ENCODE assay signal across 11 cellular contexts in genomic region chr13:41919031-41919740, GRCh38. TPM values are rescaled to one million over a fixed set of nuclear protein-coding genes. Genes with fewer than 3 reads are reported as not detected.
DNase-seq lines count a peak whose midpoint lies in the region; ATAC-seq, FAIRE-seq and TF ChIP-seq lines count a peak whose summit lies in the region.
"Had no signal": no experiment of that assay in that cellular context is flagged by ENCODE, and none has a peak within 500 bp of the region (broad histone marks: within the 10 kb centered on the region; RNA-seq: fewer than 3 reads in every experiment).

No MANE protein-coding gene starts in this region.

- H2AFZ ChIP-seq in KMS-11 (ENCODE audit: low read depth) (no peak overlapping the region), K562 (ENCODE audit: low read depth, low read length) (no peak overlapping the region)

- POLR2A ChIA-PET in K562 (lab: Yijun Ruan, JAX) = no interaction called here

- no peak for TF ChIP-seq CTCF in KMS-11 (conservative IDR thresholded peaks at IDR 0.05; ENCODE audit: low read depth, low read length)
- TF ChIP-seq CTCF in K562 (IDR thresholded peaks at IDR 0.05 in 2 of 3, conservative IDR thresholded peaks at IDR 0.05 in 1 of 3; ENCODE audit: insufficient read depth in 2 of 3, low read depth in 1 of 3, low read length in 3 of 3) = no peak
- no peak for TF ChIP-seq CTCF in gastroesophageal sphincter (IDR thresholded peaks at IDR 0.05)

- peaks cover 47% of the 10 kb centered on the region; the same call in 1 of the 2 replicates for H3K79me2 ChIP-seq in KMS-11 (ENCODE audit: insufficient read depth, low read depth)
- H3K79me2 ChIP-seq in K562 (ENCODE audit: control insufficient read depth, insufficient read depth, low read length) = peaks cover 55% of the 10 kb centered on the region

- CTCF ChIA-PET in K562 (lab: Yijun Ruan, JAX; ENCODE audit: low intra/inter-chr PET ratio) = no interaction called here

- H3K9me1 ChIP-seq in K562 (ENCODE audit: control insufficient read depth, insufficient read depth, low read length) = no peaks in the 10 kb centered on the region

- H4K20me1 ChIP-seq in BLaER1 treated with 17β-estradiol and CSF1 and Interleukin-3, amounts not matched to agents 10 nM and 100 nM = no peaks in the 10 kb centered on the region
- no peaks in the 10 kb centered on the region for H4K20me1 ChIP-seq in KMS-11 (ENCODE audit: insufficient read depth)
- H4K20me1 ChIP-seq in K562 (replicated peaks; ENCODE audit: control insufficient read depth, insufficient read depth, low read length) = no peaks in the 10 kb centered on the region

- no peak overlapping the region; a peak in 1 of 20 replicates for H3K4me3 ChIP-seq in BLaER1 treated with 17β-estradiol and CSF1 and Interleukin-3, amounts not matched to agents 10 nM and 100 nM
- H3K4me3 ChIP-seq in KMS-11 (IDR thresholded peaks at IDR 0.05; ENCODE audit: insufficient read depth, low read depth, low read length) = no peak overlapping the region
- H3K4me3 ChIP-seq in K562 = no peak overlapping the region
- H3K4me3 ChIP-seq in gastroesophageal sphincter = no peak overlapping the region
- H3K4me3 ChIP-seq: SK-N-MC had no signal

- peaks cover 40 to 66% (median 56%) of the 10 kb centered on the region in 10 experiments for H3K4me1 ChIP-seq in BLaER1 treated with 17β-estradiol and CSF1 and Interleukin-3, amounts not matched to agents 10 nM and 100 nM
- H3K4me1 ChIP-seq in KMS-11 (ENCODE audit: low read depth, poor library complexity, severe bottlenecking) = peaks cover 78% of the 10 kb centered on the region
- H3K4me1 ChIP-seq in K562 (replicated peaks in 1 of 2; ENCODE audit: control insufficient read depth in 2 of 2, insufficient read depth in 2 of 2, low read length in 2 of 2) = peaks cover 0 to 17% of the 10 kb centered on the region in 2 experiments; a peak in 4 of 5 replicates
- H3K4me1 ChIP-seq in gastroesophageal sphincter = peaks cover 5 to 40% (median 7%) of the 10 kb centered on the region in 3 donors

- no peak for FAIRE-seq in K562 (lab: Jason Lieb, UNC)

- DNase-seq in K562 (ENCODE audit: extremely low read depth in 1 of 4, low spot score in 3 of 4) = no peak
- no peak for DNase-seq in memory B cell (ENCODE audit: low spot score in 2 of 2)
- DNase-seq in NCI-H1092 treated with DMSO at 0.1 percent for 48 hours (lab: John Stamatoyannopoulos, UW) = no peak
- DNase-seq in activated CD4-positive, CD25-positive, alpha-beta regulatory T cell (lab: John Stamatoyannopoulos, UW) = no peak
- DNase-seq: activated CD8-positive, alpha-beta memory T cell treated with anti-CD3 and anti-CD28 coated beads for 24 hours; NCI-H446 treated with DMSO at 0.1 percent for 48 hours; stimulated activated CD4-positive, alpha-beta T cell treated with anti-CD3 and anti-CD28 coated beads, Interleukin-12 subunit alpha, Interleukin-12 subunit beta, amount 100 ng/mL, for 4 hours had no signal

- peak overlapping the region in 7 of 11 experiments; percentile 15 to 62 (median 41); a peak in 10 of 22 replicates for H3K9ac ChIP-seq in BLaER1 treated with 17β-estradiol and CSF1 and Interleukin-3, amounts not matched to agents 10 nM and 100 nM
- H3K9ac ChIP-seq in KMS-11 = no peak overlapping the region
- no peak overlapping the region for H3K9ac ChIP-seq in K562 (ENCODE audit: insufficient read depth in 1 of 2, low read depth in 2 of 2, low read length in 2 of 2)

- peaks cover 34% of the 10 kb centered on the region for H3K4me1 Mint-ChIP-seq in memory B cell

- ATAC-seq in K562 (peak; percentile 61), memory B cell (ENCODE audit: low read depth) (no peak), gastroesophageal sphincter (no peak)

- peaks cover 0 to 9% (median 0%) of the 10 kb centered on the region in 11 experiments; a peak in 4 of 22 replicates for H3K36me3 ChIP-seq in BLaER1 treated with 17β-estradiol and CSF1 and Interleukin-3, amounts not matched to agents 10 nM and 100 nM
- H3K36me3 ChIP-seq in KMS-11 (ENCODE audit: insufficient read depth) (no peaks in the 10 kb centered on the region), K562 (ENCODE audit: control insufficient read depth, insufficient read depth, low read length) (no peaks in the 10 kb centered on the region), gastroesophageal sphincter (no peaks in the 10 kb centered on the region)

- no peak for TF ChIP-seq POLR2A in K562 (conservative IDR thresholded peaks at IDR 0.05)
- no peak for TF ChIP-seq POLR2A in gastroesophageal sphincter (IDR thresholded peaks at IDR 0.05)

- peak overlapping the region in 8 of 11 experiments; percentile 28 to 70 (median 56); a peak in 16 of 22 replicates for H3K27ac ChIP-seq in BLaER1 treated with 17β-estradiol and CSF1 and Interleukin-3, amounts not matched to agents 10 nM and 100 nM
- H3K27ac ChIP-seq in KMS-11 = no peak overlapping the region
- no peak overlapping the region for H3K27ac ChIP-seq in K562 (ENCODE audit: extremely low read depth, low read depth, low read length)
- H3K27ac ChIP-seq in gastroesophageal sphincter = no peak overlapping the region
- H3K27ac ChIP-seq: SK-N-MC had no signal

- peaks cover 8% of the 10 kb centered on the region for H3K9me3 Mint-ChIP-seq in memory B cell

- TF ChIP-seq EP300 in K562 (IDR thresholded peaks at IDR 0.05; ENCODE audit: low read length) (no peak), gastroesophageal sphincter (IDR thresholded peaks at IDR 0.05) (no peak)

- TF ChIP-seq RAD21 in K562 (CRISPR knock-in tag; conservative IDR thresholded peaks at IDR 0.05 in 1 of 2, IDR thresholded peaks at IDR 0.05 in 1 of 2) = no peak

- H3K4me3 Mint-ChIP-seq in memory B cell = no peak overlapping the region

- BruUV-seq in K562 (replicated peaks; lab: Mats Ljungman, UMichigan) = no TSS peak

- peak overlapping the region; percentile 24 for H3K27ac Mint-ChIP-seq in memory B cell

- 63% methylated on average over 2 of the region's 3 CpGs for WGBS in K562 (ENCODE audit: insufficient coverage, low coverage, missing lambda C conversion rate)
- 33 to 38% methylated on average over 2 of the region's 3 CpGs for WGBS in gastroesophageal sphincter (ENCODE audit: low coverage in 1 of 2), 2 donors

- intact Hi-C loops in K562 (cut with micrococcal nuclease) = loop anchor here (10.0 kb wide), 1 partner anchor 126 kb away; the partner anchor contains the start of gene DGKH

- peak overlapping the region; percentile 14 to 91 (median 74); a peak in 21 of 22 replicates for H3K4me2 ChIP-seq in BLaER1 treated with 17β-estradiol and CSF1 and Interleukin-3, amounts not matched to agents 10 nM and 100 nM
- H3K4me2 ChIP-seq in KMS-11 (peak overlapping the region; percentile 17; the same call in 1 of the 2 replicates), K562 (ENCODE audit: insufficient read depth, low read length) (no peak overlapping the region)

- in situ Hi-C loops in K562 (cut with MboI) = no loop called here

- no peaks in the 10 kb centered on the region for H3K27me3 Mint-ChIP-seq in memory B cell

- H3K9me3 ChIP-seq in BLaER1 treated with 17β-estradiol and CSF1 and Interleukin-3, amounts not matched to agents 10 nM and 100 nM (replicated peaks in 1 of 11) = peaks cover 19 to 31% (median 25%) of the 10 kb centered on the region in 11 experiments
- H3K9me3 ChIP-seq in K562 (replicated peaks; ENCODE audit: control insufficient read depth, insufficient read depth, low read depth, low read length) = no peaks in the 10 kb centered on the region; the same call in 1 of the 2 replicates
- peaks cover 0 to 12% (median 0%) of the 10 kb centered on the region in 3 donors for H3K9me3 ChIP-seq in gastroesophageal sphincter

- H3K27me3 ChIP-seq in BLaER1 treated with 17β-estradiol and CSF1 and Interleukin-3, amounts not matched to agents 10 nM and 100 nM = no peaks in the 10 kb centered on the region
- H3K27me3 ChIP-seq in KMS-11 (ENCODE audit: insufficient read depth, low read depth) (no peaks in the 10 kb centered on the region), K562 (ENCODE audit: control insufficient read depth in 2 of 2, insufficient read depth in 2 of 2, low read length in 2 of 2) (no peaks in the 10 kb centered on the region), gastroesophageal sphincter (no peaks in the 10 kb centered on the region)

- peaks cover 18% of the 10 kb centered on the region for H3K36me3 Mint-ChIP-seq in memory B cell

TF ChIP-seq in K562, 482 proteins besides CTCF, POLR2A, EP300 and RAD21:
- no peak for TF ChIP-seq PHF8 (IDR thresholded peaks at IDR 0.05; ENCODE audit: borderline replicate concordance, low read length)
- TF ChIP-seq RUNX1 (IDR thresholded peaks at IDR 0.05; ENCODE audit: low read depth) = no peak
- no peak for TF ChIP-seq RB1 (IDR thresholded peaks at IDR 0.05; ENCODE audit: low read depth)
- TF ChIP-seq KAT2B (IDR thresholded peaks at IDR 0.05; ENCODE audit: low read depth, low read length) = no peak
- no peak for TF ChIP-seq CBFB (CRISPR knock-in tag; IDR thresholded peaks at IDR 0.05)
- TF ChIP-seq ZNF77 (CRISPR knock-in tag; IDR thresholded peaks at IDR 0.05) = no peak

RNA-seq across cellular contexts. Expression of gene VWA8, which starts 41.7 kb away (rescaled TPM):
- total RNA-seq in K562 (2011; cell fraction: chromatin; rRNA removed; ENCODE audit: low replicate concordance) = 51.5 and 98.5 TPM in 2 replicates
- 19.5 and 33.3 TPM in 2 replicates for total RNA-seq in K562 (2011; cell fraction: nucleolus; rRNA removed)
- total RNA-seq in K562 (2011; cell fraction: nucleoplasm; rRNA removed) = 28.0 and 37.8 TPM in 2 replicates
- total RNA-seq in K562 (2014; rRNA removed) = 12.6 and 13.3 TPM in 2 replicates
- total RNA-seq in K562 (2014; rRNA removed; fragmentation: Illumina TruSeq; extraction: Trizol) = 18.1 and 18.5 TPM in 2 replicates
- total RNA-seq in K562 (2015; rRNA removed; fragmentation: Illumina TruSeq; extraction: Trizol) = 13.5 and 15.8 TPM in 2 replicates
- 17.3 and 21.5 TPM in 2 replicates for total RNA-seq in K562 (2021)
- polyA plus RNA-seq in K562 (2011; rRNA removed) = 12.4 and 13.2 TPM in 2 replicates
- polyA plus RNA-seq in K562 (2011; cell fraction: cytosol; rRNA removed) = 3.6 and 6.2 TPM in 2 replicates
- polyA plus RNA-seq in K562 (2011; cell fraction: nucleus; rRNA removed) = 15.2 and 18.6 TPM in 2 replicates
- polyA plus RNA-seq in K562 (2012) = 10.8 and 11.4 TPM in 2 replicates
- polyA plus RNA-seq in K562 (2014; fragmentation: Illumina TruSeq; extraction: Trizol) = 10.2 and 13.7 TPM in 2 replicates
- 1 to 10 TPM; 2.1 to 2.5 TPM for polyA plus RNA-seq in K562 (2014; fragmentation: Nextera tagmentation; extraction: Ambion mirVana)
- 7.9 and 9.1 TPM in 2 replicates for polyA plus RNA-seq in K562 (2014; rRNA removed)
- 47.7 and 54.5 TPM in 2 replicates for polyA minus RNA-seq in K562 (2011; rRNA and poly(A)+ RNA removed)
- 13.7 and 14.8 TPM in 2 replicates for polyA minus RNA-seq in K562 (2011; cell fraction: cytosol; rRNA and poly(A)+ RNA removed)
- 51.6 and 66.0 TPM in 2 replicates for polyA minus RNA-seq in K562 (2011; cell fraction: nucleus; rRNA and poly(A)+ RNA removed)
- total RNA-seq in gastroesophageal sphincter = 10 to 100 TPM; 20.3 to 34.7 (median 23.9) TPM

Comparison
In these comparisons a context has a peak if more than half of its experiments do, and no peak if none do; other contexts are left out.
1. H3K27ac ChIP-seq: peak in BLaER1 treated with 17β-estradiol and CSF1 and Interleukin-3, amounts not matched to agents 10 nM and 100 nM (8 of 11); none in KMS-11 (single experiment), K562 (single experiment) and gastroesophageal sphincter (0 of 4).
2. H3K9ac ChIP-seq: peak in BLaER1 treated with 17β-estradiol and CSF1 and Interleukin-3, amounts not matched to agents 10 nM and 100 nM (7 of 11); none in KMS-11 (single experiment) and K562 (0 of 2).